In the genomic region with DNA sequence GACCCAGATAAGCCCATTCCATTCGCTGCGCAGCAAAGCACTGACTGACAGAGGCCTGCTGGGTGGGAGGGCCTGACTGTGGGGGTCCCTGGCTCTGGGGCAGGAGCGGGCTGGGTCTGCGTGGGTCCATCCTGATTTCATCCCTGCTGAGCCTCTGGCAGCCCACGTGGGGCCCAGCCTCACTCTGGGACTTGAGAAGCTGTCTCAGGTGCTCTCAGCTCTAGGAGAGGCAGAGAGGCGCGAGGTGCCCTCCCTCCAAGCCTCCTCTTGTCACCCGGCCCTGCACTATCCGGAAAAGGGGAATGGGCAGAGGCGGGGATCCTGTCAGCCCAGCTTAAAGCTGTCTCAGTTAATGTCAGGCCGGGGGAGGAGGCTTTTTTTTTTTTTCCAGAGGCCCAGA, we compare ENCODE assay signal across 9 cellular contexts. TPM values are rescaled to one million over a fixed set of nuclear protein-coding genes. Genes with fewer than 3 reads are reported as not detected.
DNase-seq lines count a peak whose midpoint lies in the region; ATAC-seq and TF ChIP-seq lines count a peak whose summit lies in the region.
"Had no signal": no experiment of that assay in that cellular context is flagged by ENCODE, and none has a peak within 500 bp of the region (broad histone marks: within the 10 kb centered on the region; RNA-seq: fewer than 3 reads in every experiment).

No MANE protein-coding gene starts in this region.

- peak overlapping the region; percentile 76 for H3K4me3 ChIP-seq in left ventricle myocardium inferior
- H3K4me3 ChIP-seq in stomach smooth muscle (ENCODE audit: low read length in 2 of 2): peak overlapping the region; percentile 80 to 81

- TF ChIP-seq CTCF in VCaP (conservative IDR thresholded peaks at IDR 0.05) (no peak), left ventricle myocardium inferior (IDR thresholded peaks at IDR 0.05; ENCODE audit: borderline replicate concordance) (no peak)

- H3K4me3 Mint-ChIP-seq in activated CD4-positive, alpha-beta T cell treated with anti-CD3 and anti-CD28 coated beads for 36 hours: peak overlapping the region; percentile 63

- POLR2A ChIA-PET in activated CD4-positive, alpha-beta T cell treated with anti-CD3 and anti-CD28 coated beads for 36 hours (lab: Charles Lee): interaction anchor here (0.6 to 1.4 kb wide), 2 partner anchors 203 to 268 kb away, joined by 3 to 6 read pairs; partner anchors contain the start of genes MPHOSPH9 and MTRFR

- intact Hi-C loops in activated CD4-positive, alpha-beta T cell treated with anti-CD3 and anti-CD28 coated beads for 36 hours (cut with DNase I, micrococcal nuclease): loop anchor here in 1 of 2 experiments (5.0 kb wide), 1 partner anchor 492 kb away; the partner anchor contains the start of gene SNRNP35
- intact Hi-C loops in left ventricle myocardium inferior (cut with micrococcal nuclease): no loop called here

- H3K27me3 ChIP-seq in left ventricle myocardium inferior (ENCODE audit: low read depth) (no peaks in the 10 kb centered on the region), stomach smooth muscle (ENCODE audit: control insufficient read depth in 1 of 2, insufficient read depth in 2 of 2, low read length in 2 of 2) (no peaks in the 10 kb centered on the region)
- H3K27me3 ChIP-seq: body of pancreas had no signal

- H3K27ac Mint-ChIP-seq in activated CD4-positive, alpha-beta T cell treated with anti-CD3 and anti-CD28 coated beads for 36 hours: no peak overlapping the region

- peaks cover 51% of the 10 kb centered on the region for H3K4me1 ChIP-seq in left ventricle myocardium inferior
- H3K4me1 ChIP-seq in stomach smooth muscle (ENCODE audit: control insufficient read depth, insufficient read depth, low read length): peaks cover 30% of the 10 kb centered on the region

- H3K9me3 ChIP-seq in left ventricle myocardium inferior (replicated peaks): no peaks in the 10 kb centered on the region
- no peaks in the 10 kb centered on the region for H3K9me3 ChIP-seq in stomach smooth muscle (ENCODE audit: control insufficient read depth in 2 of 2, low read length in 2 of 2)
- H3K9me3 ChIP-seq: body of pancreas had no signal

- CTCF ChIA-PET in activated CD4-positive, alpha-beta T cell treated with anti-CD3 and anti-CD28 coated beads for 36 hours (lab: Charles Lee): interaction anchor here (0.5 kb wide), 1 partner anchor 281 kb away, joined by 3 read pairs; no protein-coding TSS in a partner anchor

- H3K9me3 Mint-ChIP-seq in activated CD4-positive, alpha-beta T cell treated with anti-CD3 and anti-CD28 coated beads for 36 hours (ENCODE audit: low read depth): no peaks in the 10 kb centered on the region

- DNase-seq in activated CD4-positive, alpha-beta T cell treated with anti-CD3 and anti-CD28 coated beads for 36 hours: no peak
- no peak for DNase-seq in activated CD4-positive, alpha-beta T cell treated with anti-CD3 and anti-CD28 coated beads for 48 hours
- DNase-seq in left ventricle myocardium inferior (no peak), NCI-H1694 (lab: John Stamatoyannopoulos, UW) (no peak)
- DNase-seq: body of pancreas had no signal

- H3K36me3 ChIP-seq in left ventricle myocardium inferior: no peaks in the 10 kb centered on the region
- H3K36me3 ChIP-seq in stomach smooth muscle (ENCODE audit: control insufficient read depth in 2 of 2, insufficient read depth in 2 of 2, low read length in 2 of 2): no peaks in the 10 kb centered on the region

- no peaks in the 10 kb centered on the region for H3K27me3 Mint-ChIP-seq in activated CD4-positive, alpha-beta T cell treated with anti-CD3 and anti-CD28 coated beads for 36 hours

- H3K36me3 Mint-ChIP-seq in activated CD4-positive, alpha-beta T cell treated with anti-CD3 and anti-CD28 coated beads for 36 hours (ENCODE audit: low read depth): no peaks in the 10 kb centered on the region

- H3K9ac ChIP-seq in stomach smooth muscle (ENCODE audit: low read length in 2 of 2): peak overlapping the region in 1 of 2 donors; percentile 55

- no peak for ATAC-seq in activated CD4-positive, alpha-beta T cell treated with anti-CD3 and anti-CD28 coated beads for 36 hours
- no peak for ATAC-seq in GM18520 (IDR thresholded peaks at IDR 0.05; ENCODE audit: unreplicated experiment)
- no peak for ATAC-seq in GM19324 (IDR thresholded peaks at IDR 0.05; ENCODE audit: low FRiP score, unreplicated experiment)
- ATAC-seq: body of pancreas had no signal

- H3K27ac ChIP-seq in VCaP (peak overlapping the region; percentile 62; the same call in 1 of the 2 replicates), left ventricle myocardium inferior (replicated peaks) (peak overlapping the region; percentile 62), stomach smooth muscle (ENCODE audit: low read length) (no peak overlapping the region)

- H3K4me1 Mint-ChIP-seq in activated CD4-positive, alpha-beta T cell treated with anti-CD3 and anti-CD28 coated beads for 36 hours: peaks cover 2% of the 10 kb centered on the region

RNA-seq across cellular contexts. Expression of gene ABCB9, which starts 0.9 kb away (rescaled TPM):
- 1 to 10 TPM; 3.8 to 6.3 TPM for total RNA-seq in activated CD4-positive, alpha-beta T cell treated with anti-CD3 and anti-CD28 coated beads for 36 hours
- total RNA-seq in left ventricle myocardium inferior: 1.6 TPM

RNA-seq across cellular contexts. Expression of gene OGFOD2, which starts 9.7 kb away (rescaled TPM):
- 10 to 100 TPM; 20.2 to 30.8 TPM for total RNA-seq in activated CD4-positive, alpha-beta T cell treated with anti-CD3 and anti-CD28 coated beads for 36 hours
- total RNA-seq in left ventricle myocardium inferior: 14.9 TPM

RNA-seq across cellular contexts. Expression of gene ARL6IP4, which starts 15.1 kb away (rescaled TPM):
- total RNA-seq in activated CD4-positive, alpha-beta T cell treated with anti-CD3 and anti-CD28 coated beads for 36 hours: 100 to 1,000 TPM; 141 to 163 TPM
- total RNA-seq in left ventricle myocardium inferior: 156 TPM
